Comparison of ENCODE assay signal across 28 cellular contexts in genomic region chr6:18752278-18753057, GRCh38.
"Had no signal": no experiment of that assay in that cellular context is flagged by ENCODE, and none has a peak within 500 bp of the region (broad histone marks: within the 10 kb centered on the region; RNA-seq: fewer than 3 reads in every experiment).

No MANE protein-coding gene starts in this region.

- DNase-seq: activated CD4-positive, alpha-beta memory T cell treated with anti-CD3 and anti-CD28 coated beads, Interleukin-2, amount 10 ng/mL, durations not matched to agents 7 days and 5 days; activated CD4-positive, alpha-beta T cell treated with anti-CD3 and anti-CD28 coated beads for 1 hour; activated CD4-positive, alpha-beta T cell treated with anti-CD3 and anti-CD28 coated beads, Interleukin-2, amount 10 ng/mL, durations not matched to agents 7 days and 5 days; activated CD8-positive, alpha-beta memory T cell treated with anti-CD3 and anti-CD28 coated beads, Interleukin-2, amount 50 U/mL, for 48 hours; activated naive CD8-positive, alpha-beta T cell treated with anti-CD3 and anti-CD28 coated beads, Interleukin-2, amount 50 U/mL, for 24 hours; activated T-cell treated with anti-CD3 and anti-CD28 coated beads, Interleukin-2, amount 50 U/mL, for 24 hours; amygdala; central memory CD4-positive, alpha-beta T cell; esophagus squamous epithelium; lower lobe of right lung; mucosa of descending colon; ovary; stimulated activated CD4-positive, alpha-beta T cell treated with anti-CD3 and anti-CD28 coated beads, Interleukin-1b, Interleukin-23, amount 100 ng/mL, for 48 hours; stimulated activated CD4-positive, alpha-beta T cell treated with anti-CD3 and anti-CD28 coated beads, Interleukin-4, amount 100 ng/mL, for 4 hours; stimulated activated CD8-positive, alpha-beta memory T cell treated with anti-CD3 and anti-CD28 coated beads, Interleukin-4, amount 100 ng/mL, for 48 hours; stimulated activated naive CD8-positive, alpha-beta T cell treated with anti-CD3 and anti-CD28 coated beads, Interleukin-15, amount 100 ng/mL, for 72 hours; substantia nigra; T-helper 2 cell; uterus had no signal

- H3K9me3 Mint-ChIP-seq: activated CD4-positive, alpha-beta memory T cell treated with anti-CD3 and anti-CD28 coated beads, Interleukin-2, amount 10 ng/mL, durations not matched to agents 7 days and 5 days; activated CD4-positive, alpha-beta T cell treated with anti-CD3 and anti-CD28 coated beads, Interleukin-2, amount 10 ng/mL, durations not matched to agents 7 days and 5 days; activated naive CD4-positive, alpha-beta T cell treated with anti-CD3 and anti-CD28 coated beads, Interleukin-2, amount 50 U/mL, for 24 hours; activated naive CD8-positive, alpha-beta T cell treated with anti-CD3 and anti-CD28 coated beads, Interleukin-2, amount 50 U/mL, for 24 hours; activated T-cell treated with anti-CD3 and anti-CD28 coated beads, Interleukin-2, amount 50 U/mL, for 24 hours; activated T-helper 17 cell treated with anti-CD3 and anti-CD28 coated beads, Interleukin-2, amount 50 U/mL, for 72 hours; type B pancreatic cell had no signal

- H3K27me3 ChIP-seq: esophagus squamous epithelium, ovary, uterus had no signal

- H3K36me3 Mint-ChIP-seq: activated naive CD4-positive, alpha-beta T cell treated with anti-CD3 and anti-CD28 coated beads, Interleukin-2, amount 50 U/mL, for 24 hours; natural killer cell treated with Interleukin-12 subunit alpha and Interleukin-12 subunit beta and Interleukin-15 and Interleukin-18, amount 100 ng/mL, for 72 hours; stimulated activated memory B cell treated with anti-CD40 and anti-IgM and Interleukin-4, amounts not matched to agents 10 μg/mL and 1 μg/mL and 100 μg/mL, for 72 hours; type B pancreatic cell had no signal

- ATAC-seq: activated naive CD8-positive, alpha-beta T cell treated with anti-CD3 and anti-CD28 coated beads, Interleukin-2, amount 50 U/mL, for 24 hours; activated T-helper 17 cell treated with anti-CD3 and anti-CD28 coated beads, Interleukin-2, amount 50 U/mL, for 72 hours; lower lobe of right lung; mucosa of descending colon; natural killer cell treated with Interleukin-12 subunit alpha and Interleukin-12 subunit beta and Interleukin-15 and Interleukin-18, amount 100 ng/mL, for 72 hours; sciatic nerve; stimulated activated memory B cell treated with anti-CD40 and anti-IgM and Interleukin-4, amounts not matched to agents 10 μg/mL and 1 μg/mL and 100 μg/mL, for 72 hours; stimulated activated naive CD8-positive, alpha-beta T cell treated with anti-CD3 and anti-CD28 coated beads, Interleukin-15, amount 100 ng/mL, for 72 hours had no signal

- H3K4me1 ChIP-seq: lower lobe of right lung, prostate gland, uterus had no signal

- H3K4me1 Mint-ChIP-seq: activated CD4-positive, alpha-beta memory T cell treated with anti-CD3 and anti-CD28 coated beads, Interleukin-2, amount 10 ng/mL, durations not matched to agents 7 days and 5 days; activated CD4-positive, alpha-beta T cell treated with anti-CD3 and anti-CD28 coated beads, Interleukin-2, amount 10 ng/mL, durations not matched to agents 7 days and 5 days; activated naive CD4-positive, alpha-beta T cell treated with anti-CD3 and anti-CD28 coated beads, Interleukin-2, amount 50 U/mL, for 24 hours; activated naive CD8-positive, alpha-beta T cell treated with anti-CD3 and anti-CD28 coated beads, Interleukin-2, amount 50 U/mL, for 24 hours; activated T-helper 17 cell treated with anti-CD3 and anti-CD28 coated beads, Interleukin-2, amount 50 U/mL, for 72 hours had no signal

- H3K4me3 Mint-ChIP-seq: activated CD4-positive, alpha-beta memory T cell treated with anti-CD3 and anti-CD28 coated beads, Interleukin-2, amount 10 ng/mL, durations not matched to agents 7 days and 5 days; activated CD4-positive, alpha-beta T cell treated with anti-CD3 and anti-CD28 coated beads, Interleukin-2, amount 10 ng/mL, durations not matched to agents 7 days and 5 days; activated naive CD4-positive, alpha-beta T cell treated with anti-CD3 and anti-CD28 coated beads, Interleukin-2, amount 50 U/mL, for 24 hours; activated naive CD8-positive, alpha-beta T cell treated with anti-CD3 and anti-CD28 coated beads, Interleukin-2, amount 50 U/mL, for 24 hours; activated T-cell treated with anti-CD3 and anti-CD28 coated beads, Interleukin-2, amount 50 U/mL, for 24 hours; activated T-helper 17 cell treated with anti-CD3 and anti-CD28 coated beads, Interleukin-2, amount 50 U/mL, for 72 hours; natural killer cell treated with Interleukin-12 subunit alpha and Interleukin-12 subunit beta and Interleukin-15 and Interleukin-18, amount 100 ng/mL, for 72 hours; stimulated activated memory B cell treated with anti-CD40 and anti-IgM and Interleukin-4, amounts not matched to agents 10 μg/mL and 1 μg/mL and 100 μg/mL, for 72 hours; stimulated activated naive CD8-positive, alpha-beta T cell treated with anti-CD3 and anti-CD28 coated beads, Interleukin-15, amount 100 ng/mL, for 72 hours; type B pancreatic cell had no signal

- H3K4me3 ChIP-seq: esophagus squamous epithelium, lower lobe of right lung, mucosa of descending colon, ovary, prostate gland, skin epidermis, uterus had no signal

- H3K27me3 Mint-ChIP-seq: activated CD4-positive, alpha-beta memory T cell treated with anti-CD3 and anti-CD28 coated beads, Interleukin-2, amount 10 ng/mL, durations not matched to agents 7 days and 5 days; activated CD4-positive, alpha-beta T cell treated with anti-CD3 and anti-CD28 coated beads, Interleukin-2, amount 10 ng/mL, durations not matched to agents 7 days and 5 days; activated T-cell treated with anti-CD3 and anti-CD28 coated beads, Interleukin-2, amount 50 U/mL, for 24 hours; activated T-helper 17 cell treated with anti-CD3 and anti-CD28 coated beads, Interleukin-2, amount 50 U/mL, for 72 hours; natural killer cell treated with Interleukin-12 subunit alpha and Interleukin-12 subunit beta and Interleukin-15 and Interleukin-18, amount 100 ng/mL, for 72 hours; stimulated activated memory B cell treated with anti-CD40 and anti-IgM and Interleukin-4, amounts not matched to agents 10 μg/mL and 1 μg/mL and 100 μg/mL, for 72 hours; stimulated activated naive CD8-positive, alpha-beta T cell treated with anti-CD3 and anti-CD28 coated beads, Interleukin-15, amount 100 ng/mL, for 72 hours had no signal

- H3K27ac Mint-ChIP-seq: activated CD4-positive, alpha-beta memory T cell treated with anti-CD3 and anti-CD28 coated beads, Interleukin-2, amount 10 ng/mL, durations not matched to agents 7 days and 5 days; activated CD4-positive, alpha-beta T cell treated with anti-CD3 and anti-CD28 coated beads, Interleukin-2, amount 10 ng/mL, durations not matched to agents 7 days and 5 days; activated naive CD4-positive, alpha-beta T cell treated with anti-CD3 and anti-CD28 coated beads, Interleukin-2, amount 50 U/mL, for 24 hours; activated naive CD8-positive, alpha-beta T cell treated with anti-CD3 and anti-CD28 coated beads, Interleukin-2, amount 50 U/mL, for 24 hours; activated T-cell treated with anti-CD3 and anti-CD28 coated beads, Interleukin-2, amount 50 U/mL, for 24 hours; activated T-helper 17 cell treated with anti-CD3 and anti-CD28 coated beads, Interleukin-2, amount 50 U/mL, for 72 hours; natural killer cell treated with Interleukin-12 subunit alpha and Interleukin-12 subunit beta and Interleukin-15 and Interleukin-18, amount 100 ng/mL, for 72 hours; stimulated activated memory B cell treated with anti-CD40 and anti-IgM and Interleukin-4, amounts not matched to agents 10 μg/mL and 1 μg/mL and 100 μg/mL, for 72 hours; stimulated activated naive CD8-positive, alpha-beta T cell treated with anti-CD3 and anti-CD28 coated beads, Interleukin-15, amount 100 ng/mL, for 72 hours; type B pancreatic cell had no signal

- H3K36me3 ChIP-seq: esophagus squamous epithelium, lower lobe of right lung, ovary, prostate gland, uterus had no signal

- H3K9me3 ChIP-seq: esophagus squamous epithelium, lower lobe of right lung, mucosa of descending colon, ovary, prostate gland, uterus had no signal

- H3K27ac ChIP-seq: epithelial cell of prostate, esophagus squamous epithelium, lower lobe of right lung, ovary, prostate gland, skin epidermis, uterus had no signal
